Comparison of ENCODE assay signal across 13 cellular contexts in genomic region chr14:72615511-72616121, GRCh38.
A peak's percentile ranks its signal among the peaks of the same experiment; 100 is the strongest.
DNase-seq lines count a peak whose midpoint lies in the region; ATAC-seq, FAIRE-seq and TF ChIP-seq lines count a peak whose summit lies in the region.
"Had no signal": no experiment of that assay in that cellular context is flagged by ENCODE, and none has a peak within 500 bp of the region (broad histone marks: within the 10 kb centered on the region; RNA-seq: fewer than 3 reads in every experiment).

No MANE protein-coding gene starts in this region.

- H3K9me3 Mint-ChIP-seq in activated CD8-positive, alpha-beta memory T cell treated with anti-CD3 and anti-CD28 coated beads, Interleukin-2, amount 10 ng/mL, durations not matched to agents 7 days and 5 days (ENCODE audit: low read depth) = no peaks in the 10 kb centered on the region
- H3K9me3 Mint-ChIP-seq in type B pancreatic cell = no peaks in the 10 kb centered on the region

- H3K4me1 Mint-ChIP-seq in activated CD8-positive, alpha-beta memory T cell treated with anti-CD3 and anti-CD28 coated beads, Interleukin-2, amount 10 ng/mL, durations not matched to agents 7 days and 5 days = no peaks in the 10 kb centered on the region
- peaks cover 39% of the 10 kb centered on the region for H3K4me1 Mint-ChIP-seq in type B pancreatic cell (ENCODE audit: unreplicated experiment)

- H3K4me3 Mint-ChIP-seq in activated CD8-positive, alpha-beta memory T cell treated with anti-CD3 and anti-CD28 coated beads, Interleukin-2, amount 10 ng/mL, durations not matched to agents 7 days and 5 days = no peak overlapping the region
- H3K4me3 Mint-ChIP-seq in type B pancreatic cell = no peak overlapping the region

- TF ChIP-seq CTCF in breast epithelium (IDR thresholded peaks at IDR 0.05) (no peak), kidney (IDR thresholded peaks at IDR 0.05; ENCODE audit: borderline replicate concordance, extremely low read depth, insufficient read depth) (no peak), type B pancreatic cell (conservative IDR thresholded peaks at IDR 0.05) (no peak)

- DNase-seq in activated CD8-positive, alpha-beta memory T cell treated with anti-CD3 and anti-CD28 coated beads, Interleukin-2, amount 10 ng/mL, durations not matched to agents 7 days and 5 days = peak; percentile 12
- DNase-seq in activated CD8-positive, alpha-beta memory T cell treated with anti-CD3 and anti-CD28 coated beads, Interleukin-2, amount 50 U/mL, for 48 hours = no peak
- no peak for DNase-seq in breast epithelium (ENCODE audit: low spot score in 2 of 2)
- DNase-seq in kidney = peak; percentile 93
- DNase-seq in type B pancreatic cell (ENCODE audit: extremely low spot score, unreplicated experiment) = peak; percentile 64
- no peak for DNase-seq in stimulated activated CD4-positive, alpha-beta T cell treated with anti-CD3 and anti-CD28 coated beads, Interleukin-4, amount 100 ng/mL, for 1 hour
- DNase-seq: activated naive CD4-positive, alpha-beta T cell treated with anti-CD3 and anti-CD28 coated beads, Interleukin-2, amount 50 U/mL, for 16 hours; Karpas-422; naive B cell; NCI-H82; transverse colon had no signal

- H3K27me3 ChIP-seq in breast epithelium = no peaks in the 10 kb centered on the region
- H3K27me3 ChIP-seq: transverse colon had no signal

- TF ChIP-seq POLR2A in breast epithelium (IDR thresholded peaks at IDR 0.05) = no peak

- H3K36me3 Mint-ChIP-seq in activated CD8-positive, alpha-beta memory T cell treated with anti-CD3 and anti-CD28 coated beads, Interleukin-2, amount 10 ng/mL, durations not matched to agents 7 days and 5 days = no peaks in the 10 kb centered on the region
- H3K36me3 Mint-ChIP-seq in type B pancreatic cell = no peaks in the 10 kb centered on the region

- CTCF ChIA-PET in activated CD8-positive, alpha-beta memory T cell treated with anti-CD3 and anti-CD28 coated beads, Interleukin-2, amount 10 ng/mL, durations not matched to agents 7 days and 5 days (lab: Charles Lee) = no interaction called here

- no peak overlapping the region for H3K4me3 ChIP-seq in breast epithelium
- no peak overlapping the region for H3K4me3 ChIP-seq in kidney (ENCODE audit: low read length in 2 of 2)
- H3K4me3 ChIP-seq: transverse colon had no signal

- no peak for FAIRE-seq in kidney (lab: Jason Lieb, UNC)

- no peak overlapping the region for H3K9ac ChIP-seq in kidney (ENCODE audit: low read length in 2 of 2)

- no peak overlapping the region for H3K27ac Mint-ChIP-seq in activated CD8-positive, alpha-beta memory T cell treated with anti-CD3 and anti-CD28 coated beads, Interleukin-2, amount 10 ng/mL, durations not matched to agents 7 days and 5 days
- no peak overlapping the region for H3K27ac Mint-ChIP-seq in type B pancreatic cell

- peaks cover 0 to 11% of the 10 kb centered on the region in 2 donors for H3K4me1 ChIP-seq in breast epithelium
- H3K4me1 ChIP-seq in kidney (ENCODE audit: control insufficient read depth in 1 of 2, insufficient read depth in 1 of 2, low read depth in 1 of 2, low read length in 2 of 2) = peaks cover 6 to 8% of the 10 kb centered on the region in 2 donors

- H3K9me3 ChIP-seq in breast epithelium (no peaks in the 10 kb centered on the region), kidney (ENCODE audit: control insufficient read depth in 1 of 2, low read length in 2 of 2) (no peaks in the 10 kb centered on the region)
- H3K9me3 ChIP-seq: transverse colon had no signal

- H3K27ac ChIP-seq in breast epithelium = peak overlapping the region; percentile 75 to 84
- no peak overlapping the region for H3K27ac ChIP-seq in kidney (ENCODE audit: low read depth in 2 of 2, low read length in 2 of 2)
- H3K27ac ChIP-seq: transverse colon had no signal

- ATAC-seq in activated CD8-positive, alpha-beta memory T cell treated with anti-CD3 and anti-CD28 coated beads, Interleukin-2, amount 10 ng/mL, durations not matched to agents 7 days and 5 days = no peak
- ATAC-seq in GM18867 (IDR thresholded peaks at IDR 0.05; ENCODE audit: unreplicated experiment) (no peak), HG02759 (IDR thresholded peaks at IDR 0.05; ENCODE audit: unreplicated experiment) (no peak)

- intact Hi-C loops in breast epithelium (cut with DNase I; ENCODE audit: low total_unique reads) = no loop called here
- intact Hi-C loops in kidney (cut with DNase I) = no loop called here

- H3K27me3 Mint-ChIP-seq in activated CD8-positive, alpha-beta memory T cell treated with anti-CD3 and anti-CD28 coated beads, Interleukin-2, amount 10 ng/mL, durations not matched to agents 7 days and 5 days = peaks cover 29% of the 10 kb centered on the region
- peaks cover 4% of the 10 kb centered on the region for H3K27me3 Mint-ChIP-seq in type B pancreatic cell

- H3K36me3 ChIP-seq in breast epithelium (no peaks in the 10 kb centered on the region), kidney (ENCODE audit: control insufficient read depth in 1 of 2, insufficient read depth in 2 of 2, low read length in 2 of 2) (no peaks in the 10 kb centered on the region)
- H3K36me3 ChIP-seq: transverse colon had no signal

Comparison
In these comparisons a context has a peak if more than half of its experiments do, and no peak if none do; other contexts are left out.
1. DNase-seq: peak in activated CD8-positive, alpha-beta memory T cell treated with anti-CD3 and anti-CD28 coated beads, Interleukin-2, amount 10 ng/mL, durations not matched to agents 7 days and 5 days (single experiment), kidney (single experiment) and type B pancreatic cell (single experiment); none in activated CD8-positive, alpha-beta memory T cell treated with anti-CD3 and anti-CD28 coated beads, Interleukin-2, amount 50 U/mL, for 48 hours (single experiment), breast epithelium (0 of 2) and stimulated activated CD4-positive, alpha-beta T cell treated with anti-CD3 and anti-CD28 coated beads, Interleukin-4, amount 100 ng/mL, for 1 hour (single experiment).
2. H3K27ac ChIP-seq: peak in breast epithelium (2 of 2); none in kidney (0 of 2).